Comparison of ENCODE assay signal across 2 cellular contexts in the genomic region with DNA sequence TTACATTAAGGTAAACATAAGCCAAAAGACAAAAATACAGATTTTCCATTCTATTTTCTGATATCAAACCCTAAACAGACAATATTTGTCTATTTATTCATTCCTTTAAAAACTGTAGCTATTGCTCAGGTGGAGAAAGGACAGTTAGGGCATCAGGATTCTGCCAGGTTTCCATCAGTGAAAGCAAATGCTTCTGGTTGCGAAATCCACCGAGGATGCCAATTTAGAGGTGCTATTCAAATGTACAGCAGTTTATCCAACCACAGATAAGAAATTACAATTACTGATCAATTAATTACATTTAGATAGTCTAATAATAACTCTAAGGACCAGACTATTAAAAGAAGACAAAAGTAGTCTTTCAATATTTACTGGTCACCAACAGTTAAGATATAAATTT.
A peak's percentile ranks its signal among the peaks of the same experiment; 100 is the strongest.
TF ChIP-seq lines count a peak whose summit lies in the region.

No MANE protein-coding gene starts in this region.

TF ChIP-seq in IMR-90, 13 proteins besides CTCF, POLR2A, EP300 and RAD21:
- peak; percentile 87 for TF ChIP-seq CEBPB (IDR thresholded peaks at IDR 0.05; ENCODE audit: low read depth, low read length)
- no peak for TF ChIP-seq BHLHE40 (IDR thresholded peaks at IDR 0.05; ENCODE audit: low read depth, low read length)

TF ChIP-seq in GM12878, 131 proteins besides CTCF, POLR2A, EP300 and RAD21:
- no peak for TF ChIP-seq CBX3 (IDR thresholded peaks at IDR 0.05; ENCODE audit: borderline replicate concordance, low read depth)
- TF ChIP-seq, protein P1, sequence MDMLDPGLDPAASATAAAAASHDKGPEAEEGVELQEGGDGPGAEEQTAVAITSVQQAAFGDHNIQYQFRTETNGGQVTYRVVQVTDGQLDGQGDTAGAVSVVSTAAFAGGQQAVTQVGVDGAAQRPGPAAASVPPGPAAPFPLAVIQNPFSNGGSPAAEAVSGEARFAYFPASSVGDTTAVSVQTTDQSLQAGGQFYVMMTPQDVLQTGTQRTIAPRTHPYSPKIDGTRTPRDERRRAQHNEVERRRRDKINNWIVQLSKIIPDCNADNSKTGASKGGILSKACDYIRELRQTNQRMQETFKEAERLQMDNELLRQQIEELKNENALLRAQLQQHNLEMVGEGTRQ (IDR thresholded peaks at IDR 0.05; ENCODE audit: borderline replicate concordance, low read depth, low read length) = no peak
- TF ChIP-seq, protein P2, sequence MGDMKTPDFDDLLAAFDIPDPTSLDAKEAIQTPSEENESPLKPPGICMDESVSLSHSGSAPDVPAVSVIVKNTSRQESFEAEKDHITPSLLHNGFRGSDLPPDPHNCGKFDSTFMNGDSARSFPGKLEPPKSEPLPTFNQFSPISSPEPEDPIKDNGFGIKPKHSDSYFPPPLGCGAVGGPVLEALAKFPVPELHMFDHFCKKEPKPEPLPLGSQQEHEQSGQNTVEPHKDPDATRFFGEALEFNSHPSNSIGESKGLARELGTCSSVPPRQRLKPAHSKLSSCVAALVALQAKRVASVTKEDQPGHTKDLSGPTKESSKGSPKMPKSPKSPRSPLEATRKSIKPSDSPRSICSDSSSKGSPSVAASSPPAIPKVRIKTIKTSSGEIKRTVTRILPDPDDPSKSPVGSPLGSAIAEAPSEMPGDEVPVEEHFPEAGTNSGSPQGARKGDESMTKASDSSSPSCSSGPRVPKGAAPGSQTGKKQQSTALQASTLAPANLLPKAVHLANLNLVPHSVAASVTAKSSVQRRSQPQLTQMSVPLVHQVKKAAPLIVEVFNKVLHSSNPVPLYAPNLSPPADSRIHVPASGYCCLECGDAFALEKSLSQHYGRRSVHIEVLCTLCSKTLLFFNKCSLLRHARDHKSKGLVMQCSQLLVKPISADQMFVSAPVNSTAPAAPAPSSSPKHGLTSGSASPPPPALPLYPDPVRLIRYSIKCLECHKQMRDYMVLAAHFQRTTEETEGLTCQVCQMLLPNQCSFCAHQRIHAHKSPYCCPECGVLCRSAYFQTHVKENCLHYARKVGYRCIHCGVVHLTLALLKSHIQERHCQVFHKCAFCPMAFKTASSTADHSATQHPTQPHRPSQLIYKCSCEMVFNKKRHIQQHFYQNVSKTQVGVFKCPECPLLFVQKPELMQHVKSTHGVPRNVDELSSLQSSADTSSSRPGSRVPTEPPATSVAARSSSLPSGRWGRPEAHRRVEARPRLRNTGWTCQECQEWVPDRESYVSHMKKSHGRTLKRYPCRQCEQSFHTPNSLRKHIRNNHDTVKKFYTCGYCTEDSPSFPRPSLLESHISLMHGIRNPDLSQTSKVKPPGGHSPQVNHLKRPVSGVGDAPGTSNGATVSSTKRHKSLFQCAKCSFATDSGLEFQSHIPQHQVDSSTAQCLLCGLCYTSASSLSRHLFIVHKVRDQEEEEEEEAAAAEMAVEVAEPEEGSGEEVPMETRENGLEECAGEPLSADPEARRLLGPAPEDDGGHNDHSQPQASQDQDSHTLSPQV (IDR thresholded peaks at IDR 0.05) = no peak
- no peak for TF ChIP-seq LARP7 (IDR thresholded peaks at IDR 0.05)
